ENCODE assay signal across 8 cellular contexts in genomic region chr15:65517866-65518207, GRCh38. TPM values are rescaled to one million over a fixed set of nuclear protein-coding genes. Genes with fewer than 3 reads are reported as not detected.
DNase-seq lines count a peak whose midpoint lies in the region; ATAC-seq, FAIRE-seq and TF ChIP-seq lines count a peak whose summit lies in the region.

No MANE protein-coding gene starts in this region.

- DNase-seq in neuronal stem cell (ENCODE audit: low spot score) (no peak), HTR-8/SVneo (ENCODE audit: insufficient read length, low spot score) (no peak), glomerular visceral epithelial cell (ENCODE audit: extremely low spot score) (no peak), HT-29 (ENCODE audit: low spot score) (no peak)

- H3K36me3 ChIP-seq in DOHH2 (ENCODE audit: control insufficient read depth, low read length) (peaks cover 40% of the 10 kb centered on the region), KOPT-K1 (ENCODE audit: insufficient read depth, low read length) (peaks cover 24% of the 10 kb centered on the region), neuronal stem cell (replicated peaks in 1 of 2; ENCODE audit: control insufficient read depth in 2 of 2, insufficient read depth in 2 of 2, low read length in 2 of 2) (peaks cover 4 to 26% of the 10 kb centered on the region in 2 donors)

- no peak overlapping the region for H3K18ac ChIP-seq in neuronal stem cell (ENCODE audit: low read length)

- H2BK12ac ChIP-seq in neuronal stem cell (ENCODE audit: low read length): no peak overlapping the region

- no CpG with 5 or more reads among the region's 8 CpGs for WGBS in neuronal stem cell (ENCODE audit: extremely low coverage in 2 of 2, insufficient read length in 2 of 2, insufficient replicate concordance in 1 of 2), 2 donors

- peaks cover 25% of the 10 kb centered on the region for H3K4me1 ChIP-seq in DOHH2 (ENCODE audit: control insufficient read depth, low read length)
- H3K4me1 ChIP-seq in neuronal stem cell (ENCODE audit: control insufficient read depth in 2 of 2, insufficient read depth in 1 of 2, low read depth in 1 of 2, low read length in 2 of 2): peaks cover 7% of the 10 kb centered on the region in 2 donors

- H3K4me2 ChIP-seq in DOHH2 (ENCODE audit: low read length): peak overlapping the region; percentile 98
- H3K4me2 ChIP-seq in neuronal stem cell (ENCODE audit: insufficient read depth, low read length, poor library complexity, severe bottlenecking): no peak overlapping the region

- H3F3A ChIP-seq in DOHH2 (ENCODE audit: control insufficient read depth, insufficient read depth): peaks cover 5% of the 10 kb centered on the region; the same call in 1 of the 2 replicates

- H3K9me3 ChIP-seq in DOHH2 (ENCODE audit: control insufficient read depth, insufficient read depth, low read length): no peaks in the 10 kb centered on the region
- H3K9me3 ChIP-seq in KOPT-K1 (ENCODE audit: insufficient read depth, low read length, poor library complexity, severe bottlenecking): no peaks in the 10 kb centered on the region
- H3K9me3 ChIP-seq in neuronal stem cell (replicated peaks in 1 of 2; ENCODE audit: control insufficient read depth in 2 of 2, insufficient read depth in 1 of 2, low read depth in 1 of 2, low read length in 2 of 2): no peaks in the 10 kb centered on the region

- peak overlapping the region; percentile 93; the same call in 1 of the 2 replicates for H3K27ac ChIP-seq in DOHH2 (ENCODE audit: low read depth, low read length)
- H3K27ac ChIP-seq in KOPT-K1 (ENCODE audit: low read depth, low read length, poor library complexity, severe bottlenecking): peak overlapping the region; percentile 86
- peak overlapping the region; percentile 25 for H3K27ac ChIP-seq in cingulate gyrus (ENCODE audit: low read depth, low read length)
- peak overlapping the region; percentile 49 for H3K27ac ChIP-seq in neuronal stem cell (replicated peaks; ENCODE audit: low read length)

- ATAC-seq in GM18867 (IDR thresholded peaks at IDR 0.05; ENCODE audit: unreplicated experiment): no peak

- H4K8ac ChIP-seq in neuronal stem cell (ENCODE audit: low read depth, low read length): no peak overlapping the region

- peak overlapping the region; percentile 99 for H3K4me3 ChIP-seq in DOHH2 (ENCODE audit: low read length)
- peak overlapping the region in 1 of 2 donors; percentile 89 for H3K4me3 ChIP-seq in neuronal stem cell (ENCODE audit: low read length in 2 of 2)

- peak overlapping the region; percentile 99 for H3K23ac ChIP-seq in neuronal stem cell (ENCODE audit: low read depth, low read length, poor library complexity)

- H4K20me1 ChIP-seq in DOHH2 (ENCODE audit: control insufficient read depth, insufficient read depth, low read depth, low read length): peaks cover 8% of the 10 kb centered on the region

- no peak overlapping the region for H3K9ac ChIP-seq in neuronal stem cell (ENCODE audit: low read depth, low read length, poor library complexity)

- no peaks in the 10 kb centered on the region for H3K9me2 ChIP-seq in DOHH2 (replicated peaks; ENCODE audit: control insufficient read depth, low read length)

- H2BK5ac ChIP-seq in neuronal stem cell (ENCODE audit: low read length): no peak overlapping the region

- FAIRE-seq in HTR-8/SVneo (lab: Jason Lieb, UNC): no peak

- TF ChIP-seq CTCF in DOHH2 (IDR thresholded peaks at IDR 0.05; ENCODE audit: low read depth, low read length, poor library complexity, severe bottlenecking): no peak

- H2AFZ ChIP-seq in neuronal stem cell (ENCODE audit: low read length): peak overlapping the region; percentile 95

- no peak overlapping the region for H3K14ac ChIP-seq in neuronal stem cell (ENCODE audit: low read length)

- no peak overlapping the region for H2AK5ac ChIP-seq in neuronal stem cell (ENCODE audit: low read depth, low read length)

- H2BK120ac ChIP-seq in neuronal stem cell (ENCODE audit: low read depth, low read length): no peak overlapping the region

- peaks cover 43% of the 10 kb centered on the region for H3K79me2 ChIP-seq in DOHH2 (ENCODE audit: control insufficient read depth, low read length)

- no peaks in the 10 kb centered on the region for H3K27me3 ChIP-seq in DOHH2 (ENCODE audit: control insufficient read depth, low read length)
- H3K27me3 ChIP-seq in neuronal stem cell (ENCODE audit: control insufficient read depth in 3 of 3, insufficient read depth in 3 of 3, low read depth in 1 of 3, low read length in 3 of 3): no peaks in the 10 kb centered on the region

- no peak overlapping the region for H2BK15ac ChIP-seq in neuronal stem cell (ENCODE audit: low read length)

- no peak overlapping the region for H3K4ac ChIP-seq in neuronal stem cell (ENCODE audit: low read length)

- H3K79me1 ChIP-seq in neuronal stem cell (ENCODE audit: low read depth, low read length): peaks cover 8% of the 10 kb centered on the region

- H4K91ac ChIP-seq in neuronal stem cell (ENCODE audit: low read depth, low read length, poor library complexity): no peak overlapping the region

RNA-seq across cellular contexts. Expression of gene DPP8, which starts 0.3 kb away (rescaled TPM):
- 10.9 TPM for polyA plus RNA-seq in neuronal stem cell (2013, experiment 1 of 2)
- polyA plus RNA-seq in neuronal stem cell (2013, experiment 2 of 2): 11.3 TPM
- total RNA-seq in HT-29 (2014; rRNA removed; shearing (Covaris generic)): 28.0 and 34.3 TPM in 2 replicates

RNA-seq across cellular contexts. Expression of gene HACD3, which starts 12.4 kb away (rescaled TPM):
- polyA plus RNA-seq in neuronal stem cell (2013, experiment 1 of 2): 172 TPM
- polyA plus RNA-seq in neuronal stem cell (2013, experiment 2 of 2): 177 TPM
- 77.9 and 82.4 TPM in 2 replicates for total RNA-seq in HT-29 (2014; rRNA removed; shearing (Covaris generic))

Comparison
In these comparisons a context has a peak if more than half of its experiments do, and no peak if none do; other contexts are left out.
1. H3K27ac ChIP-seq: peak in every context shown above with its lines; median percentile 93 in DOHH2; 86 in KOPT-K1; 49 in neuronal stem cell; 25 in cingulate gyrus.